Comparison of ENCODE assay signal across 10 cellular contexts in genomic region chr2:96256611-96257113, GRCh38. TPM values are rescaled to one million over a fixed set of nuclear protein-coding genes. Genes with fewer than 3 reads are reported as not detected.
DNase-seq lines count a peak whose midpoint lies in the region; ATAC-seq lines count a peak whose summit lies in the region.
"Had no signal": no experiment of that assay in that cellular context is flagged by ENCODE, and none has a peak within 500 bp of the region (broad histone marks: within the 10 kb centered on the region; RNA-seq: fewer than 3 reads in every experiment).

No MANE protein-coding gene starts in this region.

- peak overlapping the region; percentile 21 for H3K27ac ChIP-seq in temporal lobe (ENCODE audit: low read depth, low read length)
- H3K27ac ChIP-seq: SJCRH30 had no signal

- DNase-seq in activated naive CD4-positive, alpha-beta T cell treated with anti-CD3 and anti-CD28 coated beads, Interleukin-2, amount 10 ng/mL, durations not matched to agents 7 days and 5 days, result no peak
- DNase-seq in activated naive CD4-positive, alpha-beta T cell treated with Interleukin-2 at 50 U/mL for 16 hours, result no peak
- DNase-seq in T-helper 17 cell (no peak), RPMI8226 (no peak), RKO (ENCODE audit: low spot score) (no peak)
- no peak for DNase-seq in effector memory CD8-positive, alpha-beta T cell
- DNase-seq: NCI-H2107, SJCRH30 had no signal

- H3K27me3 Mint-ChIP-seq in activated naive CD4-positive, alpha-beta T cell treated with anti-CD3 and anti-CD28 coated beads, Interleukin-2, amount 10 ng/mL, durations not matched to agents 7 days and 5 days, result no peaks in the 10 kb centered on the region
- no peaks in the 10 kb centered on the region for H3K27me3 Mint-ChIP-seq in T-helper 17 cell
- no peaks in the 10 kb centered on the region for H3K27me3 Mint-ChIP-seq in effector memory CD8-positive, alpha-beta T cell

- H3K4me3 Mint-ChIP-seq in activated naive CD4-positive, alpha-beta T cell treated with anti-CD3 and anti-CD28 coated beads, Interleukin-2, amount 10 ng/mL, durations not matched to agents 7 days and 5 days, result peak overlapping the region; percentile 53
- peak overlapping the region; percentile 47 for H3K4me3 Mint-ChIP-seq in T-helper 17 cell
- no peak overlapping the region for H3K4me3 Mint-ChIP-seq in effector memory CD8-positive, alpha-beta T cell

- H3K9me3 Mint-ChIP-seq in activated naive CD4-positive, alpha-beta T cell treated with anti-CD3 and anti-CD28 coated beads, Interleukin-2, amount 10 ng/mL, durations not matched to agents 7 days and 5 days, result no peaks in the 10 kb centered on the region
- H3K9me3 Mint-ChIP-seq in effector memory CD8-positive, alpha-beta T cell, result no peaks in the 10 kb centered on the region

- peak overlapping the region; percentile 91 for H3K27ac Mint-ChIP-seq in activated naive CD4-positive, alpha-beta T cell treated with anti-CD3 and anti-CD28 coated beads, Interleukin-2, amount 10 ng/mL, durations not matched to agents 7 days and 5 days
- no peak overlapping the region for H3K27ac Mint-ChIP-seq in T-helper 17 cell
- H3K27ac Mint-ChIP-seq in effector memory CD8-positive, alpha-beta T cell, result peak overlapping the region; percentile 70 to 85

- peaks cover 52% of the 10 kb centered on the region for H3K36me3 Mint-ChIP-seq in activated naive CD4-positive, alpha-beta T cell treated with anti-CD3 and anti-CD28 coated beads, Interleukin-2, amount 10 ng/mL, durations not matched to agents 7 days and 5 days
- H3K36me3 Mint-ChIP-seq in T-helper 17 cell (ENCODE audit: low read depth), result peaks cover 4% of the 10 kb centered on the region
- peaks cover 72% of the 10 kb centered on the region for H3K36me3 Mint-ChIP-seq in effector memory CD8-positive, alpha-beta T cell (ENCODE audit: insufficient read depth)

- CTCF ChIA-PET in activated naive CD4-positive, alpha-beta T cell treated with anti-CD3 and anti-CD28 coated beads, Interleukin-2, amount 10 ng/mL, durations not matched to agents 7 days and 5 days (lab: Charles Lee), result interaction anchor here (0.7 to 1.5 kb wide), 3 partner anchors 48 to 300 kb away, joined by 3 to 4 read pairs (median 4); partner anchors contain the start of gene STARD7

- H3K9me3 ChIP-seq in T-helper 17 cell (ENCODE audit: control insufficient read depth, low read length, poor library complexity, severe bottlenecking), result no peaks in the 10 kb centered on the region
- H3K9me3 ChIP-seq: SJCRH30 had no signal

- ATAC-seq in T-helper 17 cell, result peak; percentile 13
- ATAC-seq in effector memory CD8-positive, alpha-beta T cell (replicated peaks), result no peak
- ATAC-seq in HG02588 (IDR thresholded peaks at IDR 0.05; ENCODE audit: unreplicated experiment), result no peak

- peaks cover 70% of the 10 kb centered on the region for H3K4me1 Mint-ChIP-seq in activated naive CD4-positive, alpha-beta T cell treated with anti-CD3 and anti-CD28 coated beads, Interleukin-2, amount 10 ng/mL, durations not matched to agents 7 days and 5 days
- peaks cover 29% of the 10 kb centered on the region for H3K4me1 Mint-ChIP-seq in T-helper 17 cell
- H3K4me1 Mint-ChIP-seq in effector memory CD8-positive, alpha-beta T cell (ENCODE audit: low read depth in 2 of 2), result peaks cover 18 to 34% of the 10 kb centered on the region in 2 donors

RNA-seq across cellular contexts. Expression of gene TMEM127, which starts 9.1 kb away (rescaled TPM):
- total RNA-seq in T-helper 17 cell (10 to 100 TPM; 36.4 to 44.8 TPM), temporal lobe (16.0 TPM)

RNA-seq across cellular contexts. Expression of gene CIAO1, which starts 9.4 kb away (rescaled TPM):
- total RNA-seq in T-helper 17 cell (10 to 100 TPM; 60.0 to 61.5 TPM), temporal lobe (56.3 TPM)

RNA-seq across cellular contexts. Expression of gene STARD7, which starts 48.0 kb away (rescaled TPM):
- total RNA-seq in T-helper 17 cell, result 10 to 100 TPM; 59.2 to 72.6 TPM
- total RNA-seq in temporal lobe, result 115 TPM

RNA-seq across cellular contexts. Expression of gene SNRNP200, which starts 48.7 kb away (rescaled TPM):
- total RNA-seq in T-helper 17 cell, result 100 to 1,000 TPM; 189 to 224 TPM
- total RNA-seq in temporal lobe, result 62.9 TPM

Comparison
In these comparisons a context has a peak if more than half of its experiments do, and no peak if none do; other contexts are left out.
1. H3K4me3 Mint-ChIP-seq: peak in activated naive CD4-positive, alpha-beta T cell treated with anti-CD3 and anti-CD28 coated beads, Interleukin-2, amount 10 ng/mL, durations not matched to agents 7 days and 5 days (single experiment) and T-helper 17 cell (single experiment); none in effector memory CD8-positive, alpha-beta T cell (0 of 2).